ENCODE assay signal across 7 cellular contexts in genomic region chr1:3142751-3143150, GRCh38.
"Had no signal": no experiment of that assay in that cellular context is flagged by ENCODE, and none has a peak within 500 bp of the region (broad histone marks: within the 10 kb centered on the region; RNA-seq: fewer than 3 reads in every experiment).

No MANE protein-coding gene starts in this region.

- H2AFZ ChIP-seq: GM23248 had no signal

- H3K4me1 ChIP-seq: HAP-1 had no signal

- H3K4me3 ChIP-seq: GM23248, HAP-1 had no signal

- H3K36me3 ChIP-seq: HAP-1 had no signal

- H3K27ac ChIP-seq: GM23248, HL-60 had no signal

- H3K9me3 ChIP-seq: HAP-1 had no signal

- H3K9ac ChIP-seq: GM23248 had no signal

- DNase-seq: GM23248, GOT3, H7, HFFc6, KBM-7 had no signal
